ENCODE assay signal across 8 cellular contexts in the genomic region with DNA sequence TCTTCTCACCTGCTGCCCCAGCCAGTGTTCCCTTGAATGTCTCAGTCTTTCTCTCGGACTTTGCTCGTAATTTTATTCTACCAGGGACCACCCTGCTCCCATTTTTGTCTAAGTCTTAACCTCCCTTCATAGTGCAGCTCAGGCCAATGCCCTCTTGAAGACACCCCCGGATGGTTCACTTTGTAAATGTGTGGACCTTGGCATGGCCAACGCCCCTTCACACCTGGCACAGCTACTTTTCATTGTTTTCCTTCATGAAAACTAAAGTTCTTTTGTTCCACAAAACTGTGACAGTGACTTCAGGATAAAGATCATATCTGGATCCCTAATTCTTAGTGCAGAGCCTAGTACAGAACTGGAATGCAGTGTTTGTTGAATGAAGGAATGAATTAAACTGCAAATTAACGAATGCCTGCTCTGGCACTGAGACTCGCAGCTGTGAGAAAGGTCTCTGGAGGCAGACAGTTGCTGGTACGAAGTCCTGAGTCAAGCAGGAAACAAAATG. TPM values are rescaled to one million over a fixed set of nuclear protein-coding genes. Genes with fewer than 3 reads are reported as not detected.
DNase-seq lines count a peak whose midpoint lies in the region; ATAC-seq, FAIRE-seq and TF ChIP-seq lines count a peak whose summit lies in the region.

No MANE protein-coding gene starts in this region.

- no peaks in the 10 kb centered on the region for H4K20me1 ChIP-seq in HepG2 (ENCODE audit: insufficient read depth, low read length)

- H3K36me3 ChIP-seq in HAP-1 (replicated peaks) (no peaks in the 10 kb centered on the region), HepG2 (replicated peaks in 1 of 2; ENCODE audit: control insufficient read depth in 1 of 2, insufficient read depth in 2 of 2, low read length in 2 of 2) (no peaks in the 10 kb centered on the region)

- peak overlapping the region; percentile 96 for H3K4me2 ChIP-seq in HepG2 (ENCODE audit: low read depth, low read length)

- 1% methylated on average over 7 of the region's 7 CpGs for WGBS in HepG2 (ENCODE audit: low lambda C conversion rate)

- peak overlapping the region; percentile 97 for H3K27ac Mint-ChIP-seq in WTC11

- H3K9me3 ChIP-seq in HAP-1 (no peaks in the 10 kb centered on the region), HepG2 (ENCODE audit: low read length) (no peaks in the 10 kb centered on the region)

- H3K79me2 ChIP-seq in HepG2 (ENCODE audit: insufficient read depth, low read length) = peaks cover 13% of the 10 kb centered on the region

- H3K36me3 Mint-ChIP-seq in WTC11 = no peaks in the 10 kb centered on the region

- POLR2A ChIA-PET in WTC11 (lab: Charles Lee) = interaction anchor here (0.6 to 3.6 kb wide), 6 partner anchors 21 to 585 kb away, joined by 3 to 24 read pairs (median 4); a partner anchor contains a TSS
- POLR2A ChIA-PET in HepG2 (lab: Yijun Ruan, JAX) = interaction anchor here (1.0 to 8.9 kb wide), 15 partner anchors 9 to 423 kb away, joined by 3 to 141 read pairs (median 22); a partner anchor contains a TSS

- peak overlapping the region; percentile 95 for H3K9ac ChIP-seq in HepG2 (ENCODE audit: insufficient read depth, low read depth, low read length)

- H3K4me1 ChIP-seq in HAP-1 = peaks cover 6% of the 10 kb centered on the region; the same call in 1 of the 2 replicates
- peaks cover 28% of the 10 kb centered on the region for H3K4me1 ChIP-seq in HepG2 (ENCODE audit: insufficient read depth, low read length)

- peak overlapping the region; percentile 97 for H3K27ac ChIP-seq in HepG2 (ENCODE audit: extremely low read length, insufficient read depth, low read length)

- H3K27me3 ChIP-seq in HAP-1 (ENCODE audit: low read depth) (peaks cover 2% of the 10 kb centered on the region), HepG2 (ENCODE audit: control insufficient read depth in 1 of 2, insufficient read depth in 2 of 2, low read length in 2 of 2) (peaks cover 0 to 5% of the 10 kb centered on the region in 2 experiments; a peak in 1 of 5 replicates)

- DNase-seq in GM12865 (ENCODE audit: low read depth) (no peak), HAP-1 (ENCODE audit: low spot score in 2 of 2) (peak in 1 of 2 experiments; percentile 63), WTC11 (ENCODE audit: low spot score) (peak; percentile 38), HepG2 (ENCODE audit: low spot score) (no peak), NCI-H526 treated with DMSO at 0.1 percent for 48 hours (lab: John Stamatoyannopoulos, UW) (no peak), AML-193 (lab: John Stamatoyannopoulos, UW) (no peak), foreskin melanocyte (no peak), amniotic stem cell (lab: John Stamatoyannopoulos, UW) (no peak)

- TF ChIP-seq CTCF in GM12865 (IDR thresholded peaks at IDR 0.05; ENCODE audit: insufficient read depth, low read depth, low read length, missing control alignments) (no peak), WTC11 (IDR thresholded peaks at IDR 0.05) (no peak), HepG2 (CRISPR knock-in tag; IDR thresholded peaks at IDR 0.05) (no peak)

- intact Hi-C loops in HepG2 (cut with micrococcal nuclease; ENCODE audit: unreplicated experiment) = loop anchor here (1.0 to 5.0 kb wide), 2 partner anchors 9 to 376 kb away; a partner anchor contains a TSS

- FAIRE-seq in HepG2 (lab: Jason Lieb, UNC) = no peak

- CTCF ChIA-PET in WTC11 (lab: Charles Lee) = interaction anchor here (0.6 to 8.1 kb wide), 14 partner anchors 10 to 290 kb away, joined by 3 to 106 read pairs (median 8); no protein-coding TSS in a partner anchor
- CTCF ChIA-PET in HepG2 (lab: Yijun Ruan, JAX; ENCODE audit: low intra/inter-chr PET ratio, low total read pairs) = interaction anchor here (1.4 kb wide), 1 partner anchor 72 kb away, joined by 3 read pairs; no protein-coding TSS in a partner anchor

- H3K4me3 ChIP-seq in GM12865 (ENCODE audit: low read depth, low read length) = peak overlapping the region; percentile 78
- H3K4me3 ChIP-seq in HAP-1 = peak overlapping the region; percentile 59
- peak overlapping the region; percentile 83 to 89 (median 89) for H3K4me3 ChIP-seq in HepG2 (replicated peaks in 1 of 3; ENCODE audit: insufficient read depth in 1 of 3, low read depth in 2 of 3, low read length in 3 of 3)

- peaks cover 28% of the 10 kb centered on the region for H3K4me1 Mint-ChIP-seq in WTC11

- TF ChIP-seq RAD21 in HepG2 (CRISPR knock-in tag; IDR thresholded peaks at IDR 0.05) = no peak

- no peak for TF ChIP-seq POLR2A in HepG2 (IDR thresholded peaks at IDR 0.05; ENCODE audit: insufficient read depth in 1 of 2, low read depth in 2 of 2, low read length in 2 of 2)

- TF ChIP-seq EP300 in HepG2 (IDR thresholded peaks at IDR 0.05; ENCODE audit: low read depth in 2 of 2, low read length in 2 of 2) = no peak
- no peak for TF ChIP-seq EP300 in HepG2 (CRISPR knock-in tag; IDR thresholded peaks at IDR 0.05; ENCODE audit: borderline replicate concordance)

- H3K27me3 Mint-ChIP-seq in WTC11 (ENCODE audit: low read depth) = peaks cover 6% of the 10 kb centered on the region

- H2AFZ ChIP-seq in HepG2 (ENCODE audit: low read length) = peak overlapping the region; percentile 91

- in situ Hi-C loops in HAP-1 (cut with MboI; ENCODE audit: low sequenced_read_pairs) = loop anchor here (5.0 kb wide), 1 partner anchor 49 kb away; no protein-coding TSS in a partner anchor
- in situ Hi-C loops in HepG2 (cut with HindIII; ENCODE audit: extremely low pct_ligation_motif_present, low pct_unique_long_range_greater_than_20kb) = loop anchor here (5.0 to 10.0 kb wide), 3 partner anchors 49 to 356 kb away; a partner anchor contains a TSS

- H3K4me3 Mint-ChIP-seq in WTC11 = no peak overlapping the region

- no TSS peak for BruUV-seq in HepG2 (replicated peaks; lab: Mats Ljungman, UMichigan)

- ATAC-seq in WTC11 (peak; percentile 5), HepG2 (no peak)

- H3K9me3 Mint-ChIP-seq in WTC11 = no peaks in the 10 kb centered on the region

RNA-seq across cellular contexts. Expression of a gene that starts 3.5 kb away (rescaled TPM):
- total RNA-seq in WTC11 (2021) (1.0 to 2.8 TPM (median 2.4 TPM) in 3 replicates), HepG2 (2016; rRNA removed; fragmentation: Illumina TruSeq; extraction: Trizol) (72.6 and 109 TPM in 2 replicates)
- total RNA-seq in HepG2 (2016; cell fraction: cytosol; rRNA removed; fragmentation: Illumina TruSeq; extraction: Trizol; ENCODE audit: low read depth) = 10.9 and 11.4 TPM in 2 replicates
- total RNA-seq in HepG2 (2016; cell fraction: insoluble cytoplasmic fraction; rRNA removed; fragmentation: Illumina TruSeq; extraction: Trizol) = 67.4 and 98.7 TPM in 2 replicates
- total RNA-seq in HepG2 (2016; cell fraction: membrane; rRNA removed; fragmentation: Illumina TruSeq; extraction: Trizol) = 28.9 and 30.2 TPM in 2 replicates
- total RNA-seq in HepG2 (2016; cell fraction: nucleus; rRNA removed; fragmentation: Illumina TruSeq; extraction: Trizol) = 95.6 and 108 TPM in 2 replicates
- polyA plus RNA-seq in HepG2 (2011; rRNA removed) = 983 and 1,053 TPM in 2 replicates
- polyA plus RNA-seq in HepG2 (2011; cell fraction: cytosol; rRNA removed) = 857 and 1,050 TPM in 2 replicates
- polyA plus RNA-seq in HepG2 (2011; cell fraction: nucleus; rRNA removed) = 311 and 364 TPM in 2 replicates
- polyA plus RNA-seq in HepG2 (2012) = 204 and 361 TPM in 2 replicates
- polyA plus RNA-seq in HepG2 (2016; cell fraction: cytosol; fragmentation: Illumina TruSeq; extraction: Trizol; ENCODE audit: low read depth) = 16.1 and 18.9 TPM in 2 replicates
- 74.2 and 86.3 TPM in 2 replicates for polyA plus RNA-seq in HepG2 (2016; cell fraction: insoluble cytoplasmic fraction; fragmentation: Illumina TruSeq; extraction: Trizol; ENCODE audit: low read depth)
- polyA plus RNA-seq in HepG2 (2016; cell fraction: membrane; fragmentation: Illumina TruSeq; extraction: Trizol; ENCODE audit: low read depth) = 32.5 and 32.6 TPM in 2 replicates
- polyA plus RNA-seq in HepG2 (2016; cell fraction: nucleus; fragmentation: Illumina TruSeq; extraction: Trizol; ENCODE audit: insufficient read depth, low read depth) = 155 and 191 TPM in 2 replicates
- polyA minus RNA-seq in HepG2 (2011; rRNA and poly(A)+ RNA removed; ENCODE audit: low replicate concordance) = 8.4 and 784 TPM in 2 replicates
- polyA minus RNA-seq in HepG2 (2011; cell fraction: cytosol; rRNA and poly(A)+ RNA removed) = 239 and 293 TPM in 2 replicates
- 93.9 and 153 TPM in 2 replicates for polyA minus RNA-seq in HepG2 (2011; cell fraction: nucleus; rRNA and poly(A)+ RNA removed)

RNA-seq across cellular contexts. Expression of a gene that starts 7.7 kb away (rescaled TPM):
- 4.8 to 5.2 TPM (median 4.9 TPM) in 3 replicates for total RNA-seq in WTC11 (2021)
- total RNA-seq in HepG2 (2016; rRNA removed; fragmentation: Illumina TruSeq; extraction: Trizol) = 50.4 and 83.6 TPM in 2 replicates
- 23.2 and 27.0 TPM in 2 replicates for total RNA-seq in HepG2 (2016; cell fraction: cytosol; rRNA removed; fragmentation: Illumina TruSeq; extraction: Trizol; ENCODE audit: low read depth)
- 48.4 and 82.5 TPM in 2 replicates for total RNA-seq in HepG2 (2016; cell fraction: insoluble cytoplasmic fraction; rRNA removed; fragmentation: Illumina TruSeq; extraction: Trizol)
- 22.2 and 27.0 TPM in 2 replicates for total RNA-seq in HepG2 (2016; cell fraction: membrane; rRNA removed; fragmentation: Illumina TruSeq; extraction: Trizol)
- total RNA-seq in HepG2 (2016; cell fraction: nucleus; rRNA removed; fragmentation: Illumina TruSeq; extraction: Trizol) = 69.5 and 76.6 TPM in 2 replicates
- 401 and 507 TPM in 2 replicates for polyA plus RNA-seq in HepG2 (2011; rRNA removed)
- polyA plus RNA-seq in HepG2 (2011; cell fraction: cytosol; rRNA removed) = 420 and 539 TPM in 2 replicates
- polyA plus RNA-seq in HepG2 (2011; cell fraction: nucleus; rRNA removed) = 150 and 205 TPM in 2 replicates
- 329 and 401 TPM in 2 replicates for polyA plus RNA-seq in HepG2 (2012)
- polyA plus RNA-seq in HepG2 (2016; cell fraction: cytosol; fragmentation: Illumina TruSeq; extraction: Trizol; ENCODE audit: low read depth) = 25.5 and 31.5 TPM in 2 replicates
- polyA plus RNA-seq in HepG2 (2016; cell fraction: insoluble cytoplasmic fraction; fragmentation: Illumina TruSeq; extraction: Trizol; ENCODE audit: low read depth) = 65.2 and 70.4 TPM in 2 replicates
- polyA plus RNA-seq in HepG2 (2016; cell fraction: membrane; fragmentation: Illumina TruSeq; extraction: Trizol; ENCODE audit: low read depth) = 23.0 and 26.6 TPM in 2 replicates
- 153 and 158 TPM in 2 replicates for polyA plus RNA-seq in HepG2 (2016; cell fraction: nucleus; fragmentation: Illumina TruSeq; extraction: Trizol; ENCODE audit: insufficient read depth, low read depth)
- polyA minus RNA-seq in HepG2 (2011; rRNA and poly(A)+ RNA removed; ENCODE audit: low replicate concordance) = 12.3 and 417 TPM in 2 replicates
- 112 and 146 TPM in 2 replicates for polyA minus RNA-seq in HepG2 (2011; cell fraction: cytosol; rRNA and poly(A)+ RNA removed)
- 99.3 and 162 TPM in 2 replicates for polyA minus RNA-seq in HepG2 (2011; cell fraction: nucleus; rRNA and poly(A)+ RNA removed)

RNA-seq across cellular contexts. Expression of a gene that starts 39.4 kb away (rescaled TPM):
- total RNA-seq in WTC11 (2021) (not detected in 3 replicates), HepG2 (2016; rRNA removed; fragmentation: Illumina TruSeq; extraction: Trizol) (not detected in 2 replicates)
- total RNA-seq in HepG2 (2016; cell fraction: cytosol; rRNA removed; fragmentation: Illumina TruSeq; extraction: Trizol; ENCODE audit: low read depth) = not detected in 2 replicates
- total RNA-seq in HepG2 (2016; cell fraction: insoluble cytoplasmic fraction; rRNA removed; fragmentation: Illumina TruSeq; extraction: Trizol) = not detected in 2 replicates
- not detected in 2 replicates for total RNA-seq in HepG2 (2016; cell fraction: membrane; rRNA removed; fragmentation: Illumina TruSeq; extraction: Trizol)
- not detected in 2 replicates for total RNA-seq in HepG2 (2016; cell fraction: nucleus; rRNA removed; fragmentation: Illumina TruSeq; extraction: Trizol)
- polyA plus RNA-seq in HepG2 (2011; rRNA removed) = 0.09 TPM in 1 of 2 replicates, not detected in the other
- not detected in 2 replicates for polyA plus RNA-seq in HepG2 (2011; cell fraction: cytosol; rRNA removed)
- 0.18 and 0.38 TPM in 2 replicates for polyA plus RNA-seq in HepG2 (2011; cell fraction: nucleus; rRNA removed)
- not detected in 2 replicates for polyA plus RNA-seq in HepG2 (2012)
- polyA plus RNA-seq in HepG2 (2016; cell fraction: cytosol; fragmentation: Illumina TruSeq; extraction: Trizol; ENCODE audit: low read depth) = not detected in 2 replicates
- not detected in 2 replicates for polyA plus RNA-seq in HepG2 (2016; cell fraction: insoluble cytoplasmic fraction; fragmentation: Illumina TruSeq; extraction: Trizol; ENCODE audit: low read depth)
- polyA plus RNA-seq in HepG2 (2016; cell fraction: membrane; fragmentation: Illumina TruSeq; extraction: Trizol; ENCODE audit: low read depth) = not detected in 2 replicates
- polyA plus RNA-seq in HepG2 (2016; cell fraction: nucleus; fragmentation: Illumina TruSeq; extraction: Trizol; ENCODE audit: insufficient read depth, low read depth) = not detected in 2 replicates
- 0.26 and 0.50 TPM in 2 replicates for polyA minus RNA-seq in HepG2 (2011; rRNA and poly(A)+ RNA removed; ENCODE audit: low replicate concordance)
- not detected in 2 replicates for polyA minus RNA-seq in HepG2 (2011; cell fraction: cytosol; rRNA and poly(A)+ RNA removed)
- not detected in 2 replicates for polyA minus RNA-seq in HepG2 (2011; cell fraction: nucleus; rRNA and poly(A)+ RNA removed)
